In the genomic region with DNA sequence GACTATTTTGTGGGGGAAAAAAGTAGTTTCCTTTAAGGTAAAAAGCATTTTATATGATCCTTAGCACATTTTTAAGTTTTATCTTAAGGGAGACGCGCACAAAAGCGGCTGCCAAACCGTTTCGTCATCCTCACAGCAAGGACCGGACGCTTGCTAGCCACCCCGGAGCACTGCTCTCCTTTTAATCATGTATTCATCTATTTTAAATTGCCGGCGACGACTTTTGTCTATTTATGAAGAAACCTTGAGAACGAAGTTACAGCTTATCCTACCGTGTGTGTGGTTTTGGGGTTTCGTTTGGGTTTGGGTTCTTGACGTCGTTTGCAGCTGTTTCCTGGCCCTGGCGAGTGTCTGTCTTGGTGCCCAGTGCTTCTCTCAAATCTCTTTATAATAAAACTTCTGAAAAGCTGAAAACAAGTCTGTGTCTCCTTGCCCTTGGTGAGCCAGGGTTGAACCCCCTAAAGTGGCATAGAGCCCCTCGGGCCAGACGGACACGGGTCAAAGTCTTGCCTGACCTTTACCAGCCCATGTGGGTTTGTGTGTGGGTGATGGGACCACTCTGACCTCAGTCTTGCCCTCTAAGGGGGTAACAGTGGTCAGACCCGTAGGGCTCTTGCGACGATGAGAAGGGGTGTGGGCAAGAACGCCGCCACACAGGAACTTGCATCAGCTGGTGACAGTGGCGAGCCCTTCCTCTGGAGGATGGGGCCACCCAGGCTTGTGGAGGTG, we compare ENCODE assay signal across 8 cellular contexts.
DNase-seq lines count a peak whose midpoint lies in the region; ATAC-seq lines count a peak whose summit lies in the region.

No MANE protein-coding gene starts in this region.

- DNase-seq in NOMO-1 (lab: John Stamatoyannopoulos, UW; ENCODE audit: unreplicated experiment in 2 of 2) (peak; percentile 36 to 77), NCI-H446 (lab: John Stamatoyannopoulos, UW) (no peak)
- DNase-seq in activated effector memory CD4-positive, alpha-beta T cell treated with Interleukin-2 at 50 U/mL for 16 hours, result peak; percentile 39
- peak; percentile 53 for DNase-seq in stimulated activated CD4-positive, alpha-beta T cell treated with anti-CD3 and anti-CD28 coated beads, Interleukin-4, amount 100 ng/mL, for 24 hours

- peak; percentile 16 for ATAC-seq in GM19468 (IDR thresholded peaks at IDR 0.05; ENCODE audit: extremely low read depth, unreplicated experiment)
- no peak for ATAC-seq in GM18519 (IDR thresholded peaks at IDR 0.05; ENCODE audit: low FRiP score, unreplicated experiment)
- ATAC-seq in GM21381 (IDR thresholded peaks at IDR 0.05; ENCODE audit: unreplicated experiment), result no peak
- ATAC-seq in GM21825 (IDR thresholded peaks at IDR 0.05; ENCODE audit: unreplicated experiment), result no peak

Comparison
In these comparisons a context has a peak if more than half of its experiments do, and no peak if none do; other contexts are left out.
1. DNase-seq: peak in NOMO-1 (2 of 2), activated effector memory CD4-positive, alpha-beta T cell treated with Interleukin-2 at 50 U/mL for 16 hours (single experiment) and stimulated activated CD4-positive, alpha-beta T cell treated with anti-CD3 and anti-CD28 coated beads, Interleukin-4, amount 100 ng/mL, for 24 hours (single experiment); none in NCI-H446 (0 of 2).